11 cellular contexts compared by ENCODE assay signal in genomic region chr2:39875182-39875913, GRCh38.
DNase-seq lines count a peak whose midpoint lies in the region; ATAC-seq, FAIRE-seq and TF ChIP-seq lines count a peak whose summit lies in the region.
"Had no signal": no experiment of that assay in that cellular context is flagged by ENCODE, and none has a peak within 500 bp of the region (broad histone marks: within the 10 kb centered on the region; RNA-seq: fewer than 3 reads in every experiment).

No MANE protein-coding gene starts in this region.

- intact Hi-C loops in kidney (cut with DNase I): no loop called here

- no peaks in the 10 kb centered on the region for H3K27me3 Mint-ChIP-seq in HFFc6 (ENCODE audit: insufficient read depth)

- H3K27ac Mint-ChIP-seq in HFFc6: peak overlapping the region; percentile 88
- H3K27ac Mint-ChIP-seq: memory B cell, T-cell had no signal

- H3K36me3 ChIP-seq in kidney (ENCODE audit: control insufficient read depth in 1 of 2, insufficient read depth in 2 of 2, low read length in 2 of 2) (no peaks in the 10 kb centered on the region), thoracic aorta (no peaks in the 10 kb centered on the region)

- TF ChIP-seq CTCF in HFFc6 (IDR thresholded peaks at IDR 0.05) (no peak), kidney (IDR thresholded peaks at IDR 0.05; ENCODE audit: borderline replicate concordance, extremely low read depth, insufficient read depth) (no peak), thoracic aorta (IDR thresholded peaks at IDR 0.05) (no peak)

- DNase-seq in HFFc6 (peak; percentile 90), brain pericyte (ENCODE audit: low read depth, low spot score) (peak; percentile 90), kidney (peak; percentile 58), thoracic aorta (ENCODE audit: low spot score) (peak; percentile 35), NCI-H1092 treated with DMSO at 0.1 percent for 48 hours (lab: John Stamatoyannopoulos, UW) (no peak), NCI-H187 (lab: John Stamatoyannopoulos, UW) (no peak), DMS114 treated with DMSO at 0.1 percent for 48 hours (lab: John Stamatoyannopoulos, UW; ENCODE audit: unreplicated experiment) (no peak), dermis blood vessel endothelial cell (no peak)
- DNase-seq: stimulated activated CD4-positive, alpha-beta T cell treated with anti-CD3 and anti-CD28 coated beads, Interleukin-4, amount 100 ng/mL, for 1 hour; T-cell had no signal

- peak; percentile 44 for FAIRE-seq in kidney (lab: Jason Lieb, UNC)

- H3K4me1 ChIP-seq in kidney (ENCODE audit: control insufficient read depth in 1 of 2, insufficient read depth in 1 of 2, low read depth in 1 of 2, low read length in 2 of 2): no peaks in the 10 kb centered on the region
- peaks cover 0 to 10% of the 10 kb centered on the region in 2 donors for H3K4me1 ChIP-seq in thoracic aorta (ENCODE audit: control insufficient read depth in 1 of 2, low read depth in 2 of 2)

- no peak overlapping the region for H3K9ac ChIP-seq in kidney (ENCODE audit: low read length in 2 of 2)

- no peaks in the 10 kb centered on the region for H3K9me3 ChIP-seq in kidney (ENCODE audit: control insufficient read depth in 1 of 2, low read length in 2 of 2)
- no peaks in the 10 kb centered on the region for H3K9me3 ChIP-seq in thoracic aorta

- H3K4me1 Mint-ChIP-seq in HFFc6 (ENCODE audit: low read depth): peaks cover 43% of the 10 kb centered on the region
- H3K4me1 Mint-ChIP-seq: memory B cell, T-cell had no signal

- H3K4me3 Mint-ChIP-seq in HFFc6: no peak overlapping the region
- H3K4me3 Mint-ChIP-seq: memory B cell, T-cell had no signal

- peak; percentile 93 for ATAC-seq in thoracic aorta (ENCODE audit: insufficient number of reproducible peaks, low FRiP score, low read depth)
- ATAC-seq: T-cell had no signal

- H3K4me3 ChIP-seq in kidney (ENCODE audit: low read length in 2 of 2): no peak overlapping the region
- no peak overlapping the region for H3K4me3 ChIP-seq in thoracic aorta

- H3K36me3 Mint-ChIP-seq in HFFc6 (ENCODE audit: low read depth): peaks cover 6% of the 10 kb centered on the region
- H3K36me3 Mint-ChIP-seq: memory B cell, T-cell had no signal

- H3K27me3 ChIP-seq in thoracic aorta (replicated peaks; ENCODE audit: insufficient read depth): no peaks in the 10 kb centered on the region

- H3K27ac ChIP-seq in kidney (ENCODE audit: low read depth in 2 of 2, low read length in 2 of 2): no peak overlapping the region
- H3K27ac ChIP-seq in thoracic aorta: peak overlapping the region in 1 of 2 donors; percentile 19

- no peaks in the 10 kb centered on the region; the same call in 1 of the 2 replicates for H3K9me3 Mint-ChIP-seq in HFFc6

Comparison
In these comparisons a context has a peak if more than half of its experiments do, and no peak if none do; other contexts are left out.
1. DNase-seq: peak in HFFc6 (single experiment), brain pericyte (single experiment), kidney (single experiment) and thoracic aorta (single experiment); none in NCI-H1092 treated with DMSO at 0.1 percent for 48 hours (single experiment), NCI-H187 (0 of 2), DMS114 treated with DMSO at 0.1 percent for 48 hours (single experiment) and dermis blood vessel endothelial cell (single experiment).